Comparison of ENCODE assay signal across 4 cellular contexts in the genomic region with DNA sequence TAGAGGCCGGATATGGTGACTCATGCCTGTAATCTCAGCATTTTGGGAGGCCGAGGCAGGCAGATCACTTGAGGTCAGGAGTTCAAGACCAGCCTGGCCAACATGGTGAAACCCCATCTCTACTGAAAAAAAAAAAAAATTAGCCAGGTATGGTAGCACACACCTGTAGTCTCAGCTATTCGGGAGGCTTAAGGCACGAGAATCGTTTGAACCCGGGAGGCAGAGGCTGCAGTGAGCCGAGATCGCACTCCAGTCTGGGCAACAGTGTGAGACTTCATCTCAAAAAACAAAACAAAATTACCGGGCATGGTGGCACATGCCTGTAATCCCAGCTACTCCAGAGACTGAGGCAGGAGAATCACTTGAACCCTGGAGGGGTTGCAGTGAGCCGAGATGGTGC. TPM values are rescaled to one million over a fixed set of nuclear protein-coding genes. Genes with fewer than 3 reads are reported as not detected.
"Had no signal": no experiment of that assay in that cellular context is flagged by ENCODE, and none has a peak within 500 bp of the region (broad histone marks: within the 10 kb centered on the region; RNA-seq: fewer than 3 reads in every experiment).

No MANE protein-coding gene starts in this region.

RNA-seq across cellular contexts. Expression of gene KLRG2, which starts 57.8 kb away (rescaled TPM):
- total RNA-seq: HT-29, OCI-LY7, Right ventricle myocardium superior, SJSA1 had no signal
